In the genomic region with DNA sequence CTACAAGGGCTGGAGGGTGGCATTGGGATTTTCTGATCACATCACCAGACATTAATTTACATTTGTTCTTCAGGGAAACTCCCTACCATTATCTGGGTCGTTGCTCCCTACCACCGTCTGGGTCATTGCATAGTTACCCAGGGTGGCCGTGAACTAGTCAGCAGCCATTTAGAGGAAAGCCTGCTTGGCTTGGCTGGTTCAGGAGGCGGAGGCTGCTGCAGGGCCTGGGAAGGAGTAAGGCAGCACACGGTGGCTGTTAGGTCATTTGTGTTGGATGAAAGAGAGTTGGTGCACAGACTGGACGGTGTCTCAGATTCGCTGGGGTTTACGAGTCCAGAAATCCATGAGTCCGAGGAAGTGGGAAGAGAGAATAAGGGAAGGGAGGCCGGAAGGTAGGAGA, we compare ENCODE assay signal across 10 cellular contexts. TPM values are rescaled to one million over a fixed set of nuclear protein-coding genes. Genes with fewer than 3 reads are reported as not detected.
A peak's percentile ranks its signal among the peaks of the same experiment; 100 is the strongest.
DNase-seq lines count a peak whose midpoint lies in the region; ATAC-seq and TF ChIP-seq lines count a peak whose summit lies in the region.
"Had no signal": no experiment of that assay in that cellular context is flagged by ENCODE, and none has a peak within 500 bp of the region (broad histone marks: within the 10 kb centered on the region; RNA-seq: fewer than 3 reads in every experiment).

No MANE protein-coding gene starts in this region.

- peak in 1 of 5 donors; percentile 16 for DNase-seq in CD8-positive, alpha-beta memory T cell
- DNase-seq in glomerular visceral epithelial cell (ENCODE audit: extremely low spot score), result peak; percentile 89
- no peak for DNase-seq in Calu3
- no peak for DNase-seq in NCI-H2227 (lab: John Stamatoyannopoulos, UW; ENCODE audit: unreplicated experiment)
- DNase-seq in activated CD8-positive, alpha-beta memory T cell treated with anti-CD3 and anti-CD28 coated beads, Interleukin-2, amount 50 U/mL, for 48 hours, result no peak
- DNase-seq: central memory CD4-positive, alpha-beta T cell; islet precursor cell had no signal

- peak overlapping the region in 6 of 8 donors; percentile 5 to 94 (median 78) for H3K27ac Mint-ChIP-seq in CD8-positive, alpha-beta memory T cell
- no peak overlapping the region for H3K27ac Mint-ChIP-seq in Calu3 (ENCODE audit: unreplicated experiment)

- no peak for TF ChIP-seq CTCF in Calu3 (IDR thresholded peaks at IDR 0.05; ENCODE audit: unreplicated experiment)

- POLR2A ChIA-PET in CD8-positive, alpha-beta memory T cell (lab: Charles Lee), result no interaction called here

- H3K9me3 Mint-ChIP-seq in CD8-positive, alpha-beta memory T cell, result no peaks in the 10 kb centered on the region
- no peaks in the 10 kb centered on the region for H3K9me3 Mint-ChIP-seq in Calu3 (ENCODE audit: low read depth, unreplicated experiment)

- CTCF ChIA-PET in CD8-positive, alpha-beta memory T cell (lab: Charles Lee), result no interaction called here
- CTCF ChIA-PET in Calu3 (lab: Charles Lee), result interaction anchor here (0.7 kb wide), 1 partner anchor 611 kb away, joined by 5 read pairs; no protein-coding TSS in a partner anchor

- H3K4me3 ChIP-seq in CD8-positive, alpha-beta memory T cell (ENCODE audit: low read length), result no peak overlapping the region

- H3K4me1 Mint-ChIP-seq in CD8-positive, alpha-beta memory T cell, result peaks cover 92 to 100% (median 97%) of the 10 kb centered on the region in 3 donors
- peaks cover 23% of the 10 kb centered on the region for H3K4me1 Mint-ChIP-seq in Calu3 (ENCODE audit: low read depth, unreplicated experiment)

- no peaks in the 10 kb centered on the region for H3K27me3 Mint-ChIP-seq in CD8-positive, alpha-beta memory T cell
- H3K27me3 Mint-ChIP-seq in Calu3 (ENCODE audit: unreplicated experiment), result no peaks in the 10 kb centered on the region

- H3K4me3 Mint-ChIP-seq in CD8-positive, alpha-beta memory T cell, result peak overlapping the region in 6 of 7 donors; percentile 1 to 59 (median 28)
- H3K4me3 Mint-ChIP-seq in Calu3 (ENCODE audit: low read depth, unreplicated experiment), result no peak overlapping the region

- H3K27me3 ChIP-seq in CD8-positive, alpha-beta memory T cell (ENCODE audit: insufficient read depth, low read length, poor library complexity, severe bottlenecking), result no peaks in the 10 kb centered on the region

- H3K36me3 Mint-ChIP-seq in CD8-positive, alpha-beta memory T cell, result peaks cover 0 to 17% (median 5%) of the 10 kb centered on the region in 3 donors
- H3K36me3 Mint-ChIP-seq in Calu3 (ENCODE audit: insufficient read depth, unreplicated experiment), result no peaks in the 10 kb centered on the region

- H3K27ac ChIP-seq in CD8-positive, alpha-beta memory T cell (ENCODE audit: low read depth, low read length), result no peak overlapping the region

- no peaks in the 10 kb centered on the region for H3K9me3 ChIP-seq in CD8-positive, alpha-beta memory T cell (ENCODE audit: low read length)

- H3K36me3 ChIP-seq in CD8-positive, alpha-beta memory T cell (ENCODE audit: insufficient read depth, low read length), result no peaks in the 10 kb centered on the region

- ATAC-seq in GM19328 (IDR thresholded peaks at IDR 0.05; ENCODE audit: unreplicated experiment), result peak; percentile 47
- peak; percentile 57 for ATAC-seq in HG03457 (IDR thresholded peaks at IDR 0.05; ENCODE audit: unreplicated experiment)
- ATAC-seq in HG02973 (IDR thresholded peaks at IDR 0.05; ENCODE audit: unreplicated experiment), result no peak

- intact Hi-C loops in Calu3 (cut with micrococcal nuclease; ENCODE audit: unreplicated experiment), result no loop called here

- no TSS peak for BruUV-seq in Calu3 (replicated peaks; lab: Mats Ljungman, UMichigan)

- peaks cover 62% of the 10 kb centered on the region for H3K4me1 ChIP-seq in CD8-positive, alpha-beta memory T cell (ENCODE audit: insufficient read depth, low read length)

RNA-seq across cellular contexts. Expression of gene ARID1B, which starts 17.8 kb away (rescaled TPM):
- total RNA-seq in CD8-positive, alpha-beta memory T cell, result 10 to 100 TPM; 53.0 to 57.9 TPM
- polyA plus RNA-seq in CD8-positive, alpha-beta memory T cell, result 19.1 TPM
- 50.5 and 53.5 TPM in 2 replicates for total RNA-seq in Calu3 (2022)
